Comparison of ENCODE assay signal across 1 cellular context in the genomic region with DNA sequence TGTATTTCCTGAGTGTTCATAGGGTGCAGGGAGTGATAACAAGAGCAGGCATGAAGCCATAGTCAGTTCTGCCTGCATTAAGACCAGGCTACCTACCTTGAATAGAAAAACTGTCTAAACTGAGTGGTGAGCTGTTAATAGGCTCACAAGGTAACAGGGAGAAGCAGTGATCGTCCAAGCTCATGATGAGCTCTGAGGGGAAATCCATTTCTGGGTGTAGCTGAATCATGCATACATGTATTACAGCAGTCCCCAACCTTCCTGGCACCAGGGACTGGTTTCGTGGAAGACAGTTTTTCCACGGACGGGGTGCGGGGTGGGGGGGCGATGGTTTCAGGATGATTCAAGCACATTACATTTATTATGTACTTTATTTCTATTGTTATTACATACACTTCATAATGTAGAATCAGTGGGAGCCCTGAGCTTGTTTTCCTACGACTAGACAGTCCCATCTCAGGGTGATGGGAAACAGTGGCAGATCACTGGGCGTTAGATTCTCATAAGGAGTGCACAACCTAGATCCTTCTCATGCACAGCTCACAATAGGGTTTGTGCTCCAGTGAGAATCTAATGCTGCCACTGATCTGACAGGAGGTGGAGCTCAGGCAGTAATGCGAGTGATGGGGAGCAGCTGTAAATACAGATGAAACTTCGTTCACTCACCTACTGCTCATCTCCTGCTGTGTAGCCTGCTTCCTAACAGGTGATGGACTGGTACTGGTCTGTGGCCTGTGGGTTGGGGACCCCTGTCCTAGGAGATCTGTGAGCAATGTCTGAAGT.
TF ChIP-seq lines count a peak whose summit lies in the region.

No MANE protein-coding gene starts in this region.

TF ChIP-seq in GM23338, 12 proteins besides CTCF, POLR2A, EP300 and RAD21 (continued from another document):
- TF ChIP-seq, protein P1, sequence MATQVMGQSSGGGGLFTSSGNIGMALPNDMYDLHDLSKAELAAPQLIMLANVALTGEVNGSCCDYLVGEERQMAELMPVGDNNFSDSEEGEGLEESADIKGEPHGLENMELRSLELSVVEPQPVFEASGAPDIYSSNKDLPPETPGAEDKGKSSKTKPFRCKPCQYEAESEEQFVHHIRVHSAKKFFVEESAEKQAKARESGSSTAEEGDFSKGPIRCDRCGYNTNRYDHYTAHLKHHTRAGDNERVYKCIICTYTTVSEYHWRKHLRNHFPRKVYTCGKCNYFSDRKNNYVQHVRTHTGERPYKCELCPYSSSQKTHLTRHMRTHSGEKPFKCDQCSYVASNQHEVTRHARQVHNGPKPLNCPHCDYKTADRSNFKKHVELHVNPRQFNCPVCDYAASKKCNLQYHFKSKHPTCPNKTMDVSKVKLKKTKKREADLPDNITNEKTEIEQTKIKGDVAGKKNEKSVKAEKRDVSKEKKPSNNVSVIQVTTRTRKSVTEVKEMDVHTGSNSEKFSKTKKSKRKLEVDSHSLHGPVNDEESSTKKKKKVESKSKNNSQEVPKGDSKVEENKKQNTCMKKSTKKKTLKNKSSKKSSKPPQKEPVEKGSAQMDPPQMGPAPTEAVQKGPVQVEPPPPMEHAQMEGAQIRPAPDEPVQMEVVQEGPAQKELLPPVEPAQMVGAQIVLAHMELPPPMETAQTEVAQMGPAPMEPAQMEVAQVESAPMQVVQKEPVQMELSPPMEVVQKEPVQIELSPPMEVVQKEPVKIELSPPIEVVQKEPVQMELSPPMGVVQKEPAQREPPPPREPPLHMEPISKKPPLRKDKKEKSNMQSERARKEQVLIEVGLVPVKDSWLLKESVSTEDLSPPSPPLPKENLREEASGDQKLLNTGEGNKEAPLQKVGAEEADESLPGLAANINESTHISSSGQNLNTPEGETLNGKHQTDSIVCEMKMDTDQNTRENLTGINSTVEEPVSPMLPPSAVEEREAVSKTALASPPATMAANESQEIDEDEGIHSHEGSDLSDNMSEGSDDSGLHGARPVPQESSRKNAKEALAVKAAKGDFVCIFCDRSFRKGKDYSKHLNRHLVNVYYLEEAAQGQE (IDR thresholded peaks at IDR 0.05; ENCODE audit: unreplicated experiment): no peak
- TF ChIP-seq ZNF114 (CRISPR knock-in tag; IDR thresholded peaks at IDR 0.05) (no peak), JUNB (IDR thresholded peaks at IDR 0.05; ENCODE audit: unreplicated experiment) (no peak), STAT1 (IDR thresholded peaks at IDR 0.05; ENCODE audit: unreplicated experiment) (no peak), NANOG (IDR thresholded peaks at IDR 0.05; ENCODE audit: borderline replicate concordance) (no peak), ZNF331 (CRISPR knock-in tag; IDR thresholded peaks at IDR 0.05; ENCODE audit: low read depth) (no peak), POLR2AphosphoS5 (IDR thresholded peaks at IDR 0.05; ENCODE audit: low read depth) (no peak), CREB1 (CRISPR knock-in tag; IDR thresholded peaks at IDR 0.05; ENCODE audit: low read depth) (no peak)
